In genomic region chr4:140653718-140654515, GRCh38 we compare ENCODE assay signal across 13 cellular contexts.
DNase-seq lines count a peak whose midpoint lies in the region; ATAC-seq lines count a peak whose summit lies in the region.
"Had no signal": no experiment of that assay in that cellular context is flagged by ENCODE, and none has a peak within 500 bp of the region (broad histone marks: within the 10 kb centered on the region; RNA-seq: fewer than 3 reads in every experiment).

No MANE protein-coding gene starts in this region.

- H3K27me3 ChIP-seq in ACC112 (ENCODE audit: insufficient read depth, low read length) (no peaks in the 10 kb centered on the region), muscle layer of duodenum (ENCODE audit: low read depth, low read length) (no peaks in the 10 kb centered on the region)
- H3K27me3 ChIP-seq: BE2C, tibial nerve had no signal

- no peaks in the 10 kb centered on the region for H3K79me2 ChIP-seq in ACC112 (ENCODE audit: control insufficient read depth, insufficient read depth, low read length, unreplicated experiment)

- no peak overlapping the region for H2AFZ ChIP-seq in ACC112 (ENCODE audit: low read length, unreplicated experiment)

- H3K27ac ChIP-seq in ACC112 (ENCODE audit: low read depth, low read length) (no peak overlapping the region), muscle layer of duodenum (ENCODE audit: low read length) (peak overlapping the region; percentile 41)
- H3K27ac ChIP-seq: tibial nerve had no signal

- no peaks in the 10 kb centered on the region for H3K4me1 Mint-ChIP-seq in activated naive CD8-positive, alpha-beta T cell treated with anti-CD3 and anti-CD28 coated beads, Interleukin-2, amount 50 U/mL, for 24 hours
- H3K4me1 Mint-ChIP-seq: activated CD4-positive, alpha-beta memory T cell treated with anti-CD3 and anti-CD28 coated beads, Interleukin-2, amount 10 ng/mL, durations not matched to agents 7 days and 5 days had no signal

- peak; percentile 22 for DNase-seq in NCI-H69 (lab: John Stamatoyannopoulos, UW)
- DNase-seq in fibroblast of gingiva (ENCODE audit: low read depth) = peak; percentile 71
- no peak for DNase-seq in stimulated activated CD8-positive, alpha-beta memory T cell treated with anti-CD3 and anti-CD28 coated beads, Interleukin-4, amount 100 ng/mL, for 48 hours
- no peak for DNase-seq in retina
- DNase-seq in activated naive CD8-positive, alpha-beta T cell treated with anti-CD3 and anti-CD28 coated beads, Interleukin-2, amount 50 U/mL, for 24 hours = no peak
- no peak for DNase-seq in GDM1 (lab: John Stamatoyannopoulos, UW)
- DNase-seq: activated CD4-positive, alpha-beta memory T cell treated with anti-CD3 and anti-CD28 coated beads, Interleukin-2, amount 10 ng/mL, durations not matched to agents 7 days and 5 days; BE2C; NCI-H1930; stimulated activated CD4-positive, alpha-beta T cell treated with anti-CD3 and anti-CD28 coated beads, Interleukin-2, amount 100 ng/mL, for 48 hours had no signal

- H3K27ac Mint-ChIP-seq in activated naive CD8-positive, alpha-beta T cell treated with anti-CD3 and anti-CD28 coated beads, Interleukin-2, amount 50 U/mL, for 24 hours = no peak overlapping the region
- H3K27ac Mint-ChIP-seq: activated CD4-positive, alpha-beta memory T cell treated with anti-CD3 and anti-CD28 coated beads, Interleukin-2, amount 10 ng/mL, durations not matched to agents 7 days and 5 days had no signal

- no peak for ATAC-seq in activated naive CD8-positive, alpha-beta T cell treated with anti-CD3 and anti-CD28 coated beads, Interleukin-2, amount 50 U/mL, for 24 hours

- H3K4me3 Mint-ChIP-seq in activated naive CD8-positive, alpha-beta T cell treated with anti-CD3 and anti-CD28 coated beads, Interleukin-2, amount 50 U/mL, for 24 hours = no peak overlapping the region
- H3K4me3 Mint-ChIP-seq: activated CD4-positive, alpha-beta memory T cell treated with anti-CD3 and anti-CD28 coated beads, Interleukin-2, amount 10 ng/mL, durations not matched to agents 7 days and 5 days had no signal

- no peaks in the 10 kb centered on the region for H3K9me3 Mint-ChIP-seq in activated naive CD8-positive, alpha-beta T cell treated with anti-CD3 and anti-CD28 coated beads, Interleukin-2, amount 50 U/mL, for 24 hours
- H3K9me3 Mint-ChIP-seq: activated CD4-positive, alpha-beta memory T cell treated with anti-CD3 and anti-CD28 coated beads, Interleukin-2, amount 10 ng/mL, durations not matched to agents 7 days and 5 days had no signal

- H3K9me3 ChIP-seq in muscle layer of duodenum (ENCODE audit: control insufficient read depth in 1 of 2, low read length in 2 of 2) = no peaks in the 10 kb centered on the region
- H3K9me3 ChIP-seq: BE2C, tibial nerve had no signal

- H3K4me3 ChIP-seq in ACC112 (ENCODE audit: low read depth, low read length) = peak overlapping the region; percentile 27; the same call in 1 of the 2 replicates
- peak overlapping the region; percentile 12 to 43 for H3K4me3 ChIP-seq in muscle layer of duodenum (ENCODE audit: low read depth in 1 of 2, low read length in 2 of 2)
- H3K4me3 ChIP-seq: tibial nerve had no signal

- H3K36me3 ChIP-seq in ACC112 (ENCODE audit: insufficient read depth, low read length) (peaks cover 16% of the 10 kb centered on the region), muscle layer of duodenum (ENCODE audit: control insufficient read depth in 1 of 2, insufficient read depth in 2 of 2, low read length in 2 of 2) (peaks cover 27 to 30% of the 10 kb centered on the region in 2 donors)

- H3K4me1 ChIP-seq in ACC112 (ENCODE audit: control insufficient read depth, insufficient read depth, low read length, unreplicated experiment) (no peaks in the 10 kb centered on the region), muscle layer of duodenum (ENCODE audit: control insufficient read depth in 1 of 2, insufficient read depth in 2 of 2, low read length in 2 of 2) (no peaks in the 10 kb centered on the region)
- H3K4me1 ChIP-seq: BE2C, tibial nerve had no signal

- peaks cover 2% of the 10 kb centered on the region for H3K27me3 Mint-ChIP-seq in activated naive CD8-positive, alpha-beta T cell treated with anti-CD3 and anti-CD28 coated beads, Interleukin-2, amount 50 U/mL, for 24 hours

- H3K36me3 Mint-ChIP-seq in activated naive CD8-positive, alpha-beta T cell treated with anti-CD3 and anti-CD28 coated beads, Interleukin-2, amount 50 U/mL, for 24 hours (ENCODE audit: low read depth) = no peaks in the 10 kb centered on the region

Comparison
In these comparisons a context has a peak if more than half of its experiments do, and no peak if none do; other contexts are left out.
1. DNase-seq: peak in NCI-H69 (single experiment) and fibroblast of gingiva (single experiment); none in stimulated activated CD8-positive, alpha-beta memory T cell treated with anti-CD3 and anti-CD28 coated beads, Interleukin-4, amount 100 ng/mL, for 48 hours (single experiment), retina (single experiment), activated naive CD8-positive, alpha-beta T cell treated with anti-CD3 and anti-CD28 coated beads, Interleukin-2, amount 50 U/mL, for 24 hours (single experiment) and GDM1 (single experiment).